ENCODE assay signal across 26 cellular contexts in the genomic region with DNA sequence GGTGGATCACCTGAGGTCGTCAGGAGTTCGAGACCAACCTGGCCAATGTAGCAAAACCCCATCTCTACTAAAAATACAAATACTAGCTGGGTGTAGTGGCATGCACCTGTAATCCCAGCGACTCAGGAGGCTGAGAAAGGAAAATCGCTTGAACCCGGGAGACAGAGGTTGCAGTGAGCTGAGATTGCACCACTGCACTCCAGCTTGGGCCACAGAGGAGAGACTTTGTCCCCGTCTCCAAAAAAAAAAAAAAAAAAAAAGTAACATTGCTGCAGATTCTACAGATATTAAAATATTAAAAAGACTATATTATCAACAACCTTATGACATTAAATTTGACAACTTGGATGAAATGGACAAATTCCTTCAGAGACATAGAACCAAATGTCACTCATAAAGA.
"Had no signal": no experiment of that assay in that cellular context is flagged by ENCODE, and none has a peak within 500 bp of the region (broad histone marks: within the 10 kb centered on the region; RNA-seq: fewer than 3 reads in every experiment).

No MANE protein-coding gene starts in this region.

- H3K36me3 ChIP-seq: colonic mucosa, gastrocnemius medialis, lower lobe of right lung had no signal

- H3K27me3 ChIP-seq: colonic mucosa, esophagus squamous epithelium, gastrocnemius medialis, heart right ventricle had no signal

- FAIRE-seq: endometrium, islet of Langerhans, keratinocyte had no signal

- H3K27ac ChIP-seq: colonic mucosa, epithelial cell of prostate, esophagus squamous epithelium, gastrocnemius medialis, heart right ventricle, left ventricle myocardium inferior, lower lobe of right lung had no signal

- DNase-seq: colonic mucosa; cortex of kidney; effector CD8-positive, alpha-beta T cell; effector memory CD8-positive, alpha-beta T cell; endodermal cell; erythroblast; esophagus squamous epithelium; foreskin fibroblast; foreskin melanocyte; gastrocnemius medialis; glutamatergic neuron; head of caudate nucleus; heart right ventricle; hippocampal formation; left cardiac atrium; left ventricle myocardium inferior; lower lobe of right lung; mesenchymal stem cell; mucosa of descending colon; naive B cell; naive thymus-derived CD8-positive, alpha-beta T cell had no signal

- ATAC-seq: effector memory CD8-positive, alpha-beta T cell; esophagus mucosa; gastrocnemius medialis; heart right ventricle; left cardiac atrium; lower lobe of right lung; mucosa of descending colon; naive thymus-derived CD8-positive, alpha-beta T cell had no signal

- H3K4me3 ChIP-seq: colonic mucosa, esophagus squamous epithelium, gastrocnemius medialis, heart right ventricle, left ventricle myocardium inferior, lower lobe of right lung, mucosa of descending colon had no signal

- H3K9me3 ChIP-seq: colonic mucosa, esophagus squamous epithelium, gastrocnemius medialis, lower lobe of right lung, mucosa of descending colon had no signal

- H3K4me1 ChIP-seq: colonic mucosa, gastrocnemius medialis had no signal
